Comparison of ENCODE assay signal across 10 cellular contexts in genomic region chrX:130176354-130176776, GRCh38. TPM values are rescaled to one million over a fixed set of nuclear protein-coding genes. Genes with fewer than 3 reads are reported as not detected.
DNase-seq lines count a peak whose midpoint lies in the region; ATAC-seq lines count a peak whose summit lies in the region.
"Had no signal": no experiment of that assay in that cellular context is flagged by ENCODE, and none has a peak within 500 bp of the region (broad histone marks: within the 10 kb centered on the region; RNA-seq: fewer than 3 reads in every experiment).

No MANE protein-coding gene starts in this region.

- peak overlapping the region; percentile 3 for H3K4me3 Mint-ChIP-seq in activated naive CD4-positive, alpha-beta T cell treated with anti-CD3 and anti-CD28 coated beads for 36 hours
- peak overlapping the region; percentile 60 to 70 for H3K4me3 Mint-ChIP-seq in stimulated activated naive CD8-positive, alpha-beta T cell treated with anti-CD3 and anti-CD28 coated beads, Interleukin-15, amount 100 ng/mL, for 72 hours

- H3K27ac Mint-ChIP-seq in activated naive CD4-positive, alpha-beta T cell treated with anti-CD3 and anti-CD28 coated beads for 36 hours: peak overlapping the region; percentile 72
- peak overlapping the region; percentile 85 to 93 for H3K27ac Mint-ChIP-seq in stimulated activated naive CD8-positive, alpha-beta T cell treated with anti-CD3 and anti-CD28 coated beads, Interleukin-15, amount 100 ng/mL, for 72 hours

- peak; percentile 70 for ATAC-seq in HG02885 (IDR thresholded peaks at IDR 0.05; ENCODE audit: poor library complexity, unreplicated experiment)
- ATAC-seq in stimulated activated naive CD8-positive, alpha-beta T cell treated with anti-CD3 and anti-CD28 coated beads, Interleukin-15, amount 100 ng/mL, for 72 hours: no peak

- peaks cover 52% of the 10 kb centered on the region for H3K4me1 Mint-ChIP-seq in activated naive CD4-positive, alpha-beta T cell treated with anti-CD3 and anti-CD28 coated beads for 36 hours (ENCODE audit: low read depth)
- peaks cover 64% of the 10 kb centered on the region for H3K4me1 Mint-ChIP-seq in stimulated activated naive CD8-positive, alpha-beta T cell treated with anti-CD3 and anti-CD28 coated beads, Interleukin-15, amount 100 ng/mL, for 72 hours

- CTCF ChIA-PET in activated naive CD4-positive, alpha-beta T cell treated with anti-CD3 and anti-CD28 coated beads for 36 hours (lab: Charles Lee): interaction anchor here (1.1 to 1.6 kb wide), 4 partner anchors 10 to 84 kb away, joined by 3 to 7 read pairs (median 4); no protein-coding TSS in a partner anchor

- no peaks in the 10 kb centered on the region for H3K9me3 Mint-ChIP-seq in activated naive CD4-positive, alpha-beta T cell treated with anti-CD3 and anti-CD28 coated beads for 36 hours
- H3K9me3 Mint-ChIP-seq in stimulated activated naive CD8-positive, alpha-beta T cell treated with anti-CD3 and anti-CD28 coated beads, Interleukin-15, amount 100 ng/mL, for 72 hours: no peaks in the 10 kb centered on the region

- peaks cover 9% of the 10 kb centered on the region for H3K36me3 Mint-ChIP-seq in activated naive CD4-positive, alpha-beta T cell treated with anti-CD3 and anti-CD28 coated beads for 36 hours (ENCODE audit: low read depth)

- H3K27me3 Mint-ChIP-seq in activated naive CD4-positive, alpha-beta T cell treated with anti-CD3 and anti-CD28 coated beads for 36 hours (ENCODE audit: low read depth): no peaks in the 10 kb centered on the region
- no peaks in the 10 kb centered on the region for H3K27me3 Mint-ChIP-seq in stimulated activated naive CD8-positive, alpha-beta T cell treated with anti-CD3 and anti-CD28 coated beads, Interleukin-15, amount 100 ng/mL, for 72 hours

- no peak for DNase-seq in activated naive CD4-positive, alpha-beta T cell treated with anti-CD3 and anti-CD28 coated beads for 36 hours
- no peak for DNase-seq in activated naive CD4-positive, alpha-beta T cell treated with anti-CD3 and anti-CD28 coated beads, Interleukin-2, amount 50 U/mL, for 16 hours
- DNase-seq in OCI-M1 (lab: John Stamatoyannopoulos, UW) (peak; percentile 54), NCI-H187 (lab: John Stamatoyannopoulos, UW) (no peak), NCI-H1436 (lab: John Stamatoyannopoulos, UW) (no peak)
- DNase-seq in stimulated activated naive CD8-positive, alpha-beta T cell treated with anti-CD3 and anti-CD28 coated beads, Interleukin-15, amount 100 ng/mL, for 72 hours: no peak
- no peak for DNase-seq in activated effector memory CD4-positive, alpha-beta T cell treated with anti-CD3 and anti-CD28 coated beads, Interleukin-2, amount 50 U/mL, for 16 hours
- DNase-seq: caudate nucleus, PC-9 had no signal

- intact Hi-C loops in activated naive CD4-positive, alpha-beta T cell treated with anti-CD3 and anti-CD28 coated beads for 36 hours (cut with micrococcal nuclease): loop anchor here (10.0 kb wide), 1 partner anchor 332 kb away; the partner anchor contains the start of gene ZDHHC9

RNA-seq across cellular contexts. Expression of gene RAB33A, which starts 4.6 kb away (rescaled TPM):
- total RNA-seq in activated naive CD4-positive, alpha-beta T cell treated with anti-CD3 and anti-CD28 coated beads for 36 hours: 10 to 100 TPM; 11.3 to 15.1 TPM

RNA-seq across cellular contexts. Expression of gene AIFM1, which starts 10.7 kb away (rescaled TPM):
- total RNA-seq in activated naive CD4-positive, alpha-beta T cell treated with anti-CD3 and anti-CD28 coated beads for 36 hours: 10 to 100 TPM; 59.4 to 63.1 TPM
